In genomic region chr11:70924108-70924507, GRCh38 we compare ENCODE assay signal across 34 cellular contexts.
"Had no signal": no experiment of that assay in that cellular context is flagged by ENCODE, and none has a peak within 500 bp of the region (broad histone marks: within the 10 kb centered on the region; RNA-seq: fewer than 3 reads in every experiment).

No MANE protein-coding gene starts in this region.

- H3K9ac ChIP-seq: KMS-11 had no signal

- H3K36me3 ChIP-seq: MG63 had no signal

- H3K4me2 ChIP-seq: KMS-11 had no signal

- H3K27ac ChIP-seq: KMS-11 had no signal

- H3K27me3 ChIP-seq: MG63 had no signal

- H3K4me3 ChIP-seq: MG63 had no signal

- DNase-seq: Karpas-422, Kasumi-1, MG63, MM.1S, MV-4-11, NCI-H1048, NCI-H1092, NCI-H1092 treated with DMSO at 0.1 percent for 48 hours, NCI-H1105, NCI-H1105 treated with DMSO at 0.1 percent for 48 hours, NCI-H1417, NCI-H1417 treated with DMSO at 0.1 percent for 48 hours, NCI-H1436, NCI-H1436 treated with DMSO at 0.1 percent for 48 hours, NCI-H146, NCI-H1694, NCI-H1694 treated with DMSO at 0.1 percent for 48 hours, NCI-H187, NCI-H187 treated with DMSO at 0.1 percent for 48 hours, NCI-H1930, NCI-H2029, NCI-H2029 treated with DMSO at 0.1 percent for 48 hours, NCI-H2081, NCI-H2081 treated with DMSO at 0.1 percent for 48 hours, NCI-H2107, NCI-H2171, NCI-H2171 treated with DMSO at 0.1 percent for 48 hours, NCI-H2227 treated with DMSO at 0.1 percent for 48 hours, NCI-H226, NCI-H345, NCI-H446, NCI-H446 treated with DMSO at 0.1 percent for 48 hours, NCI-H510A had no signal
